In the genomic region with DNA sequence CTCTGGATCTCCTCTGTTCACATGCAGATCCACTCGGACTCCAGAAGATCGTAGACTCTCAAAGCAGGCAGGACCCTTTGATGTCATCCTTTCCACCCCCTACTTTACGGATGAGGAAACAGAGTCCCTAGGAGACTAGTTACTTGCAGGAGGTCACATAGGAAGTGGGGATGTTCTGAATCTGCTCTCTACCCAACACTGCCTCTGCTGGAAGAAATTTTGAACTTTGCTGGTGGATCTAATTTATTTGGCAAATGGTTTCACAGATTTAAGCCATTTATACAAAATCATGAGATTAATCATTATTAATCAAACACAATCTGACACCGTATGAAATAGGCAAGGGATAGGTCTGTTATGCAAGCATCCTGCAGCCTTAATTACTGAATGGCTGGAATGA, we compare ENCODE assay signal across 8 cellular contexts. TPM values are rescaled to one million over a fixed set of nuclear protein-coding genes. Genes with fewer than 3 reads are reported as not detected.
DNase-seq lines count a peak whose midpoint lies in the region; ATAC-seq and TF ChIP-seq lines count a peak whose summit lies in the region.

No MANE protein-coding gene starts in this region.

- no peaks in the 10 kb centered on the region for H3K9me3 ChIP-seq in thoracic aorta

- peak; percentile 20 to 27 for DNase-seq in NCI-H524 (lab: John Stamatoyannopoulos, UW)
- no peak for DNase-seq in NCI-H524 treated with DMSO at 0.1 percent for 48 hours (lab: John Stamatoyannopoulos, UW)
- peak; percentile 12 for DNase-seq in RPMI8226
- peak; percentile 33 for DNase-seq in fibroblast of villous mesenchyme (ENCODE audit: low read depth)
- no peak for DNase-seq in thoracic aorta (ENCODE audit: low spot score)
- DNase-seq in activated CD8-positive, alpha-beta memory T cell treated with anti-CD3 and anti-CD28 coated beads, Interleukin-2, amount 50 U/mL, for 4 hours: no peak
- no peak for DNase-seq in globus pallidus (ENCODE audit: low spot score)

- no peaks in the 10 kb centered on the region for H3K27me3 ChIP-seq in thoracic aorta (replicated peaks; ENCODE audit: insufficient read depth)

- H3K4me3 ChIP-seq in fibroblast of villous mesenchyme (ENCODE audit: low read depth, low read length) (no peak overlapping the region), thoracic aorta (no peak overlapping the region)

- no peaks in the 10 kb centered on the region for H3K36me3 ChIP-seq in thoracic aorta

- no peak for ATAC-seq in thoracic aorta (ENCODE audit: insufficient number of reproducible peaks, low FRiP score, low read depth)
- ATAC-seq in GM21717 (IDR thresholded peaks at IDR 0.05; ENCODE audit: unreplicated experiment): no peak

- H3K27ac ChIP-seq in thoracic aorta: no peak overlapping the region

- H3K4me1 ChIP-seq in thoracic aorta (ENCODE audit: control insufficient read depth in 1 of 2, low read depth in 2 of 2): no peaks in the 10 kb centered on the region

- TF ChIP-seq CTCF in fibroblast of villous mesenchyme (IDR thresholded peaks at IDR 0.05; ENCODE audit: insufficient read depth, low read depth, low read length): peak; percentile 60
- peak; percentile 49 for TF ChIP-seq CTCF in thoracic aorta (IDR thresholded peaks at IDR 0.05)

RNA-seq across cellular contexts. Expression of a gene that starts 55.0 kb away (rescaled TPM):
- total RNA-seq in fibroblast of villous mesenchyme (93.4 and 116 TPM in 2 replicates), thoracic aorta (10 to 100 TPM; 55.0 to 86.4 TPM)

Comparison
In these comparisons a context has a peak if more than half of its experiments do, and no peak if none do; other contexts are left out.
1. DNase-seq: peak in NCI-H524 (2 of 2), RPMI8226 (single experiment) and fibroblast of villous mesenchyme (single experiment); none in NCI-H524 treated with DMSO at 0.1 percent for 48 hours (single experiment), thoracic aorta (single experiment), activated CD8-positive, alpha-beta memory T cell treated with anti-CD3 and anti-CD28 coated beads, Interleukin-2, amount 50 U/mL, for 4 hours (single experiment) and globus pallidus (single experiment).